22 cellular contexts compared by ENCODE assay signal in the genomic region with DNA sequence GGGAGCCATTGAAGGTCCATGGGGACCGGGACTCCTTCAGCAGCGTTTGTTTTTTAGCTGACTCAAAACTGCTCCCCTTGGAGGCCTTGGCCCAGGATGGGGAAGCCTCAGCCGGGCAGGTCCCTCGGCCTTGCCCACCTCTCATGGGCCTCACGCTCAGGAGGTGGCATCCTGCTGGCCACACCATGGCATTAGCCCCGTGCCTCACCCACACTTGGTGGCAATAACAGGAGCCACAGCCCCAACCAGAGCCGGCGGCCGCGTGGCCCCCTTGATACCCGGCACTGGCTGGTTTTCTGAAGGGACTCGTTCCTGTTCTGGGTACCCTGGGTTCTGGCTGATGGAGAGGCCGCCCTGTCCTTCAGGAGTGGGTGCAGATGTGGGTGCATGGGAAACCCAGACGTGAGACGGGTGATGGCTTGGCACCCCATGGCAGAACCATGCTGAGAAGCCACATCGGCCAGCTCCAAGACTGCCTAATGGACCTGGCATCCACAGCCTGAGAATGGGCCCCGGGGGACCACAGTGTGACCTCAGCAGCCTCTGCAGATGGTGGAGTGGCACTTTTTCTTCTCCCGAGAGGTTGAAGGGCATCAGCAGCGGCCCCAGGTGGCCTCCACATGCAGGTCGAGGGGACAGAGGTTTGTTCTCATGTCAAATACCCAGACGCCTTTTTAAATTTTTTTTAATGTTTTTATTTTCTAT. TPM values are rescaled to one million over a fixed set of nuclear protein-coding genes. Genes with fewer than 3 reads are reported as not detected.
DNase-seq lines count a peak whose midpoint lies in the region; ATAC-seq and TF ChIP-seq lines count a peak whose summit lies in the region.
"Had no signal": no experiment of that assay in that cellular context is flagged by ENCODE, and none has a peak within 500 bp of the region (broad histone marks: within the 10 kb centered on the region; RNA-seq: fewer than 3 reads in every experiment).

No MANE protein-coding gene starts in this region.

- peaks cover 37 to 99% of the 10 kb centered on the region in 2 donors for H3K4me1 ChIP-seq in thoracic aorta (ENCODE audit: control insufficient read depth in 1 of 2, low read depth in 2 of 2)
- H3K4me1 ChIP-seq: parathyroid adenoma had no signal

- no peak overlapping the region for H3K4me3 ChIP-seq in thoracic aorta
- H3K4me3 ChIP-seq: SJSA1 had no signal

- no peak overlapping the region for H3K4me3 Mint-ChIP-seq in osteocyte (ENCODE audit: unreplicated experiment)
- H3K4me3 Mint-ChIP-seq: naive thymus-derived CD4-positive, alpha-beta T cell; stimulated activated effector memory CD8-positive, alpha-beta T cell treated with anti-CD3 and anti-CD28 coated beads, Interleukin-12 subunit alpha, Interleukin-12 subunit beta, amount 100 ng/mL, for 72 hours; T-helper 1 cell treated with Interleukin-12 subunit alpha and Interleukin-12 subunit beta and Interleukin-4 antibody, amounts not matched to agents 30 μg/mL and 1 μg/mL, for 36 hours had no signal

- H3K27ac ChIP-seq in caudate nucleus (ENCODE audit: low read depth, low read length) (peak overlapping the region; percentile 62), thoracic aorta (peak overlapping the region; percentile 87 to 92)
- H3K27ac ChIP-seq: parathyroid adenoma, SJSA1 had no signal

- no peaks in the 10 kb centered on the region for H3K9me3 ChIP-seq in thoracic aorta
- H3K9me3 ChIP-seq: SJSA1 had no signal

- no peaks in the 10 kb centered on the region for H3K27me3 ChIP-seq in thoracic aorta (replicated peaks; ENCODE audit: insufficient read depth)
- H3K27me3 ChIP-seq: SJSA1 had no signal

- H3K27me3 Mint-ChIP-seq in osteocyte (ENCODE audit: unreplicated experiment): no peaks in the 10 kb centered on the region
- H3K27me3 Mint-ChIP-seq: naive thymus-derived CD4-positive, alpha-beta T cell had no signal

- ATAC-seq in thoracic aorta (ENCODE audit: insufficient number of reproducible peaks, low FRiP score, low read depth) (no peak), HG02642 (IDR thresholded peaks at IDR 0.05; ENCODE audit: poor library complexity, unreplicated experiment) (no peak)
- ATAC-seq: naive thymus-derived CD4-positive, alpha-beta T cell; sciatic nerve; stimulated activated effector memory CD8-positive, alpha-beta T cell treated with anti-CD3 and anti-CD28 coated beads, Interleukin-12 subunit alpha, Interleukin-12 subunit beta, amount 100 ng/mL, for 72 hours had no signal

- peaks cover 26% of the 10 kb centered on the region for H3K36me3 Mint-ChIP-seq in osteocyte (ENCODE audit: unreplicated experiment)
- H3K36me3 Mint-ChIP-seq: naive thymus-derived CD4-positive, alpha-beta T cell; stimulated activated effector memory CD8-positive, alpha-beta T cell treated with anti-CD3 and anti-CD28 coated beads, Interleukin-12 subunit alpha, Interleukin-12 subunit beta, amount 100 ng/mL, for 72 hours had no signal

- TF ChIP-seq CTCF in osteocyte (IDR thresholded peaks at IDR 0.05) (no peak), thoracic aorta (IDR thresholded peaks at IDR 0.05) (no peak)

- DNase-seq in HT-29 (ENCODE audit: low spot score) (peak; percentile 22), caudate nucleus (lab: John Stamatoyannopoulos, UW) (no peak), osteocyte (ENCODE audit: extremely low spot score, unreplicated experiment) (no peak), thoracic aorta (ENCODE audit: low spot score) (no peak), DMS114 treated with DMSO at 0.1 percent for 48 hours (lab: John Stamatoyannopoulos, UW; ENCODE audit: unreplicated experiment) (no peak)
- no peak for DNase-seq in stimulated activated CD8-positive, alpha-beta memory T cell treated with anti-CD3 and anti-CD28 coated beads, Interleukin-4, amount 100 ng/mL, for 48 hours
- DNase-seq: activated CD4-positive, alpha-beta T cell treated with anti-CD3 and anti-CD28 coated beads for 48 hours; activated naive CD4-positive, alpha-beta T cell treated with anti-CD3 and anti-CD28 coated beads, Interleukin-2, amount 50 U/mL, for 16 hours; aorta; effector CD8-positive, alpha-beta T cell; kidney glomerular epithelial cell; mesendoderm; naive thymus-derived CD4-positive, alpha-beta T cell; NCI-H1105 treated with DMSO at 0.1 percent for 48 hours; NCI-H2081; trophoblast cell had no signal

- H3K27ac Mint-ChIP-seq in osteocyte (ENCODE audit: unreplicated experiment): peak overlapping the region; percentile 50
- H3K27ac Mint-ChIP-seq: stimulated activated effector memory CD8-positive, alpha-beta T cell treated with anti-CD3 and anti-CD28 coated beads, Interleukin-12 subunit alpha, Interleukin-12 subunit beta, amount 100 ng/mL, for 72 hours; T-helper 1 cell treated with Interleukin-12 subunit alpha and Interleukin-12 subunit beta and Interleukin-4 antibody, amounts not matched to agents 30 μg/mL and 1 μg/mL, for 36 hours had no signal

- peaks cover 47% of the 10 kb centered on the region for H3K36me3 ChIP-seq in thoracic aorta

- no peaks in the 10 kb centered on the region for H3K9me3 Mint-ChIP-seq in osteocyte (ENCODE audit: unreplicated experiment)
- H3K9me3 Mint-ChIP-seq: naive thymus-derived CD4-positive, alpha-beta T cell; stimulated activated effector memory CD8-positive, alpha-beta T cell treated with anti-CD3 and anti-CD28 coated beads, Interleukin-12 subunit alpha, Interleukin-12 subunit beta, amount 100 ng/mL, for 72 hours; T-helper 1 cell treated with Interleukin-12 subunit alpha and Interleukin-12 subunit beta and Interleukin-4 antibody, amounts not matched to agents 30 μg/mL and 1 μg/mL, for 36 hours had no signal

- H3K4me1 Mint-ChIP-seq in osteocyte (ENCODE audit: unreplicated experiment): peaks cover 43% of the 10 kb centered on the region
- H3K4me1 Mint-ChIP-seq: stimulated activated effector memory CD8-positive, alpha-beta T cell treated with anti-CD3 and anti-CD28 coated beads, Interleukin-12 subunit alpha, Interleukin-12 subunit beta, amount 100 ng/mL, for 72 hours had no signal

RNA-seq across cellular contexts. Expression of a gene that starts 49.8 kb away (rescaled TPM):
- total RNA-seq in HT-29 (2014; rRNA removed; shearing (Covaris generic)): 14.6 and 18.1 TPM in 2 replicates
- total RNA-seq in osteocyte (21.8 and 21.9 TPM in 2 replicates), thoracic aorta (10 to 100 TPM; 21.9 to 67.8 TPM)
